Comparison of ENCODE assay signal across 1 cellular context in the genomic region with DNA sequence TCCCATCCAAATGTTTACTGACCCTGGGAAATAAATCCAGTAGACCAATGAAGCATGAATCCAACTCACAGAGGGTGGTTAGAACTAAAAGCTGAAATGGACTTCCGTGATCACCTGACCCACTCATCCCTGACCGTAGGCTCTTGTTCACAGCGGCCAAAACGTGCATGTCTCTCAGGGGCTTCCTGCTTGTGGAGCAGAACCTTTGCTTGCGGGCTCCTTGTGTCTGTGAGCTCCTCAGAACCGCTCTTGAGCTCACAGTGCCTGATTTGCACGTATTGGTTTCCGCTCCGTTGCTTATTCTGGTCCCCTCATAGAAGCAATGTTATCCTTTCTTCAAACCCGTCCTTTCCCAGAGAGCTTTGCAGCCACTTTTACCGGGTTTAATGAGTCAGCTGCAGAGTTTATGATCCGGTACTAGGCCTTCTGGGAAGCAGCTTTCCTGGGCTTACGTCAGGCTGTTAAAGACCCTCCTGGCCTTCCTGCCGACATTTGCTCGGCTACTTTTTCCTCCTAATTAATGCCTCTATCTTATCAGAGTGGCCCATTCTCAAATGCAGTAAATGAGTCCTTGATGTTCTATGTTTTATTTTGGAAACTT.
TF ChIP-seq lines count a peak whose summit lies in the region.

No MANE protein-coding gene starts in this region.

TF ChIP-seq in HepG2, 621 proteins besides CTCF, POLR2A, EP300 and RAD21 (continued from another document and continues in another):
- TF ChIP-seq, protein P1, sequence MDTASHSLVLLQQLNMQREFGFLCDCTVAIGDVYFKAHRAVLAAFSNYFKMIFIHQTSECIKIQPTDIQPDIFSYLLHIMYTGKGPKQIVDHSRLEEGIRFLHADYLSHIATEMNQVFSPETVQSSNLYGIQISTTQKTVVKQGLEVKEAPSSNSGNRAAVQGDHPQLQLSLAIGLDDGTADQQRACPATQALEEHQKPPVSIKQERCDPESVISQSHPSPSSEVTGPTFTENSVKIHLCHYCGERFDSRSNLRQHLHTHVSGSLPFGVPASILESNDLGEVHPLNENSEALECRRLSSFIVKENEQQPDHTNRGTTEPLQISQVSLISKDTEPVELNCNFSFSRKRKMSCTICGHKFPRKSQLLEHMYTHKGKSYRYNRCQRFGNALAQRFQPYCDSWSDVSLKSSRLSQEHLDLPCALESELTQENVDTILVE (CRISPR knock-in tag; IDR thresholded peaks at IDR 0.05): peak; percentile 67; the same call in 1 of the 2 replicates
- TF ChIP-seq MTA3 (CRISPR knock-in tag; IDR thresholded peaks at IDR 0.05) (no peak), SALL1 (CRISPR knock-in tag; IDR thresholded peaks at IDR 0.05) (peak; percentile 54; the same call in 1 of the 2 replicates), JUN (CRISPR knock-in tag; IDR thresholded peaks at IDR 0.05) (0 out of 2 replicates have a peak, but pooled peaks have one; percentile 14), CREM (IDR thresholded peaks at IDR 0.05) (no peak), CREM (CRISPR knock-in tag; IDR thresholded peaks at IDR 0.05) (no peak), ZUFSP (CRISPR knock-in tag; IDR thresholded peaks at IDR 0.05; ENCODE audit: borderline replicate concordance) (no peak), UBTF (CRISPR knock-in tag; IDR thresholded peaks at IDR 0.05) (0 out of 2 replicates have a peak, but pooled peaks have one; percentile 30), GZF1 (CRISPR knock-in tag; IDR thresholded peaks at IDR 0.05) (0 out of 2 replicates have a peak, but pooled peaks have one; percentile 41), MLLT10 (CRISPR knock-in tag; IDR thresholded peaks at IDR 0.05) (no peak), TFDP1 (CRISPR knock-in tag; IDR thresholded peaks at IDR 0.05; ENCODE audit: borderline replicate concordance) (peak; percentile 19; the same call in 1 of the 2 replicates), ZNF639 (CRISPR knock-in tag; conservative IDR thresholded peaks at IDR 0.05) (no peak), HHEX (CRISPR knock-in tag; IDR thresholded peaks at IDR 0.05) (0 out of 2 replicates have a peak, but pooled peaks have one; percentile 19), MED1 (CRISPR knock-in tag; IDR thresholded peaks at IDR 0.05) (0 out of 2 replicates have a peak, but pooled peaks have one; percentile 33), ZNF34 (CRISPR knock-in tag; IDR thresholded peaks at IDR 0.05; ENCODE audit: borderline replicate concordance) (peak; percentile 56; the same call in 1 of the 2 replicates), KLF16 (CRISPR knock-in tag; IDR thresholded peaks at IDR 0.05) (peak in 1 of 2 experiments; percentile 9; a peak in 1 of 4 replicates), ISL2 (CRISPR knock-in tag; IDR thresholded peaks at IDR 0.05) (0 out of 2 replicates have a peak, but pooled peaks have one; percentile 28), ZFP91 (CRISPR knock-in tag; IDR thresholded peaks at IDR 0.05; ENCODE audit: borderline replicate concordance) (peak; percentile 21; the same call in 1 of the 2 replicates), ZNF350 (CRISPR knock-in tag; IDR thresholded peaks at IDR 0.05; ENCODE audit: borderline replicate concordance, low read depth) (peak; percentile 58; the same call in 1 of the 2 replicates), ZBTB21 (CRISPR knock-in tag; IDR thresholded peaks at IDR 0.05) (0 out of 2 replicates have a peak, but pooled peaks have one; percentile 16), ZNF780A (CRISPR knock-in tag; IDR thresholded peaks at IDR 0.05) (no peak), PRMT3 (CRISPR knock-in tag; IDR thresholded peaks at IDR 0.05; ENCODE audit: borderline replicate concordance, low read depth) (no peak), ZNF256 (CRISPR knock-in tag; conservative IDR thresholded peaks at IDR 0.05) (no peak), ZNF143 (CRISPR knock-in tag; IDR thresholded peaks at IDR 0.05) (peak; percentile 82), ZMYM3 (CRISPR knock-in tag; IDR thresholded peaks at IDR 0.05) (0 out of 2 replicates have a peak, but pooled peaks have one; percentile 16), RAD51 (IDR thresholded peaks at IDR 0.05; ENCODE audit: borderline replicate concordance) (0 out of 2 replicates have a peak, but pooled peaks have one; percentile 7), SAP130 (CRISPR knock-in tag; IDR thresholded peaks at IDR 0.05; ENCODE audit: low read depth) (peak; percentile 60)
- TF ChIP-seq, protein P2, sequence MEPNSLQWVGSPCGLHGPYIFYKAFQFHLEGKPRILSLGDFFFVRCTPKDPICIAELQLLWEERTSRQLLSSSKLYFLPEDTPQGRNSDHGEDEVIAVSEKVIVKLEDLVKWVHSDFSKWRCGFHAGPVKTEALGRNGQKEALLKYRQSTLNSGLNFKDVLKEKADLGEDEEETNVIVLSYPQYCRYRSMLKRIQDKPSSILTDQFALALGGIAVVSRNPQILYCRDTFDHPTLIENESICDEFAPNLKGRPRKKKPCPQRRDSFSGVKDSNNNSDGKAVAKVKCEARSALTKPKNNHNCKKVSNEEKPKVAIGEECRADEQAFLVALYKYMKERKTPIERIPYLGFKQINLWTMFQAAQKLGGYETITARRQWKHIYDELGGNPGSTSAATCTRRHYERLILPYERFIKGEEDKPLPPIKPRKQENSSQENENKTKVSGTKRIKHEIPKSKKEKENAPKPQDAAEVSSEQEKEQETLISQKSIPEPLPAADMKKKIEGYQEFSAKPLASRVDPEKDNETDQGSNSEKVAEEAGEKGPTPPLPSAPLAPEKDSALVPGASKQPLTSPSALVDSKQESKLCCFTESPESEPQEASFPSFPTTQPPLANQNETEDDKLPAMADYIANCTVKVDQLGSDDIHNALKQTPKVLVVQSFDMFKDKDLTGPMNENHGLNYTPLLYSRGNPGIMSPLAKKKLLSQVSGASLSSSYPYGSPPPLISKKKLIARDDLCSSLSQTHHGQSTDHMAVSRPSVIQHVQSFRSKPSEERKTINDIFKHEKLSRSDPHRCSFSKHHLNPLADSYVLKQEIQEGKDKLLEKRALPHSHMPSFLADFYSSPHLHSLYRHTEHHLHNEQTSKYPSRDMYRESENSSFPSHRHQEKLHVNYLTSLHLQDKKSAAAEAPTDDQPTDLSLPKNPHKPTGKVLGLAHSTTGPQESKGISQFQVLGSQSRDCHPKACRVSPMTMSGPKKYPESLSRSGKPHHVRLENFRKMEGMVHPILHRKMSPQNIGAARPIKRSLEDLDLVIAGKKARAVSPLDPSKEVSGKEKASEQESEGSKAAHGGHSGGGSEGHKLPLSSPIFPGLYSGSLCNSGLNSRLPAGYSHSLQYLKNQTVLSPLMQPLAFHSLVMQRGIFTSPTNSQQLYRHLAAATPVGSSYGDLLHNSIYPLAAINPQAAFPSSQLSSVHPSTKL (CRISPR knock-in tag; IDR thresholded peaks at IDR 0.05): peak; percentile 12; the same call in 1 of the 2 replicates
- TF ChIP-seq, protein P3, sequence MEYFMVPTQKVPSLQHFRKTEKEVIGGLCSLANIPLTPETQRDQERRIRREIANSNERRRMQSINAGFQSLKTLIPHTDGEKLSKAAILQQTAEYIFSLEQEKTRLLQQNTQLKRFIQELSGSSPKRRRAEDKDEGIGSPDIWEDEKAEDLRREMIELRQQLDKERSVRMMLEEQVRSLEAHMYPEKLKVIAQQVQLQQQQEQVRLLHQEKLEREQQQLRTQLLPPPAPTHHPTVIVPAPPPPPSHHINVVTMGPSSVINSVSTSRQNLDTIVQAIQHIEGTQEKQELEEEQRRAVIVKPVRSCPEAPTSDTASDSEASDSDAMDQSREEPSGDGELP (IDR thresholded peaks at IDR 0.05; ENCODE audit: borderline replicate concordance, low read depth): 0 out of 2 replicates have a peak, but pooled peaks have one; percentile 6
- TF ChIP-seq, protein P4, sequence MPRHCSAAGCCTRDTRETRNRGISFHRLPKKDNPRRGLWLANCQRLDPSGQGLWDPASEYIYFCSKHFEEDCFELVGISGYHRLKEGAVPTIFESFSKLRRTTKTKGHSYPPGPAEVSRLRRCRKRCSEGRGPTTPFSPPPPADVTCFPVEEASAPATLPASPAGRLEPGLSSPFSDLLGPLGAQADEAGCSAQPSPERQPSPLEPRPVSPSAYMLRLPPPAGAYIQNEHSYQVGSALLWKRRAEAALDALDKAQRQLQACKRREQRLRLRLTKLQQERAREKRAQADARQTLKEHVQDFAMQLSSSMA (CRISPR knock-in tag; IDR thresholded peaks at IDR 0.05): no peak
